In the genomic region with DNA sequence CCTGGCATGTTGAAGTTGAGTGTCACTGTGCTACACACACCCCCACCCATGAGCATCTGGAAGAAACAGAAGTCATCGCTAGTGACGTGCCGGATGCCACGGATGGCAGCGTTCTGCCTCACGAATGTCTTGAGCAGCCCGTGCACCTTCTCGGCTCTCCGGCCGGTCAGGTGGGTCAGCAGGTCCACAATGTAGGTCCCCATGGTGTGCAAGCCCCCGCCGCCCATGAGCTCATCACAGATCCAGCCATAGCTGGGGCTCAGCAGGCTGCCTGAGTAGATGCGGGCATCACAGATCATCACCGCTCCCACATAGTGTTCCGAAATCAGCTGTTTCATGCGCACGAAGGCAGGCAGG, we compare ENCODE assay signal across 26 cellular contexts.
"Had no signal": no experiment of that assay in that cellular context is flagged by ENCODE, and none has a peak within 500 bp of the region (broad histone marks: within the 10 kb centered on the region; RNA-seq: fewer than 3 reads in every experiment).

No MANE protein-coding gene starts in this region.

- H3K27ac ChIP-seq: brain microvascular endothelial cell, foreskin keratinocyte, pancreas, psoas muscle had no signal

- H3K27me3 ChIP-seq: brain microvascular endothelial cell, esophagus muscularis mucosa, foreskin keratinocyte, heart right ventricle, pancreas, sigmoid colon had no signal

- H3K36me3 ChIP-seq: pancreas, sigmoid colon had no signal

- H3K4me3 ChIP-seq: esophagus muscularis mucosa, heart right ventricle, left ventricle myocardium inferior, pancreas, psoas muscle, sigmoid colon had no signal

- DNase-seq: activated CD4-positive, alpha-beta memory T cell treated with anti-CD3 and anti-CD28 coated beads, Interleukin-2, amount 10 ng/mL, durations not matched to agents 7 days and 5 days; activated CD4-positive, alpha-beta T cell treated with anti-CD3 and anti-CD28 coated beads, Interleukin-2, amount 10 ng/mL, durations not matched to agents 7 days and 5 days; activated CD4-positive, CD25-positive, alpha-beta regulatory T cell treated with anti-CD3 and anti-CD28 coated beads, Interleukin-2, amount 50 U/mL, for 72 hours; activated CD8-positive, alpha-beta memory T cell treated with anti-CD3 and anti-CD28 coated beads, Interleukin-2, amount 50 U/mL, for 48 hours; activated gamma-delta T cell; activated naive CD4-positive, alpha-beta T cell treated with anti-CD3 and anti-CD28 coated beads, Interleukin-2, amount 50 U/mL, for 16 hours; activated T-cell treated with anti-CD3 and anti-CD28 coated beads, Interleukin-2, amount 50 U/mL, for 24 hours; amniotic stem cell; brain microvascular endothelial cell; cortex of kidney; foreskin keratinocyte; heart right ventricle; left ventricle myocardium inferior; mammary epithelial cell; psoas muscle; sigmoid colon; stimulated activated CD4-positive, alpha-beta T cell treated with anti-CD3 and anti-CD28 coated beads, Interleukin-1b, Interleukin-23, amount 100 ng/mL, for 48 hours; stimulated activated CD4-positive, alpha-beta T cell treated with anti-CD3 and anti-CD28 coated beads, Interleukin-4, amount 100 ng/mL, for 4 hours; stimulated activated CD8-positive, alpha-beta memory T cell treated with anti-CD3 and anti-CD28 coated beads, Interleukin-4, amount 100 ng/mL, for 48 hours; stimulated activated naive CD8-positive, alpha-beta T cell treated with anti-CD3 and anti-CD28 coated beads, Interleukin-15, amount 100 ng/mL, for 72 hours; SW 1271; T1000 had no signal

- H3K9me3 ChIP-seq: esophagus muscularis mucosa, heart right ventricle, left ventricle myocardium inferior, pancreas, psoas muscle, sigmoid colon had no signal

- FAIRE-seq: astrocyte, pancreas, small intestine had no signal
